ENCODE assay signal across 15 cellular contexts in the genomic region with DNA sequence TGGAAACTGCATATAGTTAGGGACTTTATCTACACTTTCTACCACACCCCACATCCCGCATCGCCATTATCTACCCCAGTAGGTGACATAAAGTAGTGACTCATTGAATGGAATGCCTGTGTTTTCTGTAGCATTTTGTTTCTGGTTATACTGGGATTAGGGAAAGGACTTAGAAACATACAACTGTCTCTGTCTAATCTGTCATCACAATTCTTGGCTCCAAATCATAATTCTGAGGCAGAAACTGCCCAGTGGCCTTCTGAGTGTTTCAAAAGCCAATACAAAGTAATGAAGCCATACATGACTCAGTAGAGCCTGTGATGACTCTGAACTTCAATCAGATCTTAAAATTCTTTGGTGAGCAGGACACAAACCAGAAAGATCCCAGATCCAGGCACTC.
DNase-seq lines count a peak whose midpoint lies in the region; ATAC-seq and TF ChIP-seq lines count a peak whose summit lies in the region.
"Had no signal": no experiment of that assay in that cellular context is flagged by ENCODE, and none has a peak within 500 bp of the region (broad histone marks: within the 10 kb centered on the region; RNA-seq: fewer than 3 reads in every experiment).

No MANE protein-coding gene starts in this region.

- no peak for TF ChIP-seq CTCF in astrocyte of the spinal cord (IDR thresholded peaks at IDR 0.05; ENCODE audit: low read depth, low read length)

- H3K36me3 Mint-ChIP-seq in effector memory CD8-positive, alpha-beta T cell (ENCODE audit: insufficient read depth) = peaks cover 3% of the 10 kb centered on the region

- H3K27ac Mint-ChIP-seq in effector memory CD8-positive, alpha-beta T cell = no peak overlapping the region
- H3K27ac Mint-ChIP-seq: stimulated activated naive B cell treated with anti-CD40 and anti-IgM and Interleukin-4, amounts not matched to agents 10 μg/mL and 1 μg/mL and 100 μg/mL, for 72 hours; T-helper 17 cell had no signal

- no peak overlapping the region for H3K4me3 Mint-ChIP-seq in effector memory CD8-positive, alpha-beta T cell
- H3K4me3 Mint-ChIP-seq: stimulated activated naive B cell treated with anti-CD40 and anti-IgM and Interleukin-4, amounts not matched to agents 10 μg/mL and 1 μg/mL and 100 μg/mL, for 72 hours; T-helper 17 cell had no signal

- H3K9me3 Mint-ChIP-seq in effector memory CD8-positive, alpha-beta T cell = no peaks in the 10 kb centered on the region
- H3K9me3 Mint-ChIP-seq: stimulated activated naive B cell treated with anti-CD40 and anti-IgM and Interleukin-4, amounts not matched to agents 10 μg/mL and 1 μg/mL and 100 μg/mL, for 72 hours had no signal

- in situ Hi-C loops in astrocyte of the spinal cord (cut with HindIII; ENCODE audit: low sequenced_read_pairs) = no loop called here

- H3K4me3 ChIP-seq in astrocyte of the spinal cord (ENCODE audit: low read depth, low read length) = no peak overlapping the region
- H3K4me3 ChIP-seq: BLaER1, psoas muscle had no signal

- no peaks in the 10 kb centered on the region for H3K27me3 Mint-ChIP-seq in effector memory CD8-positive, alpha-beta T cell
- H3K27me3 Mint-ChIP-seq: stimulated activated naive B cell treated with anti-CD40 and anti-IgM and Interleukin-4, amounts not matched to agents 10 μg/mL and 1 μg/mL and 100 μg/mL, for 72 hours had no signal

- no peaks in the 10 kb centered on the region for H3K4me1 Mint-ChIP-seq in effector memory CD8-positive, alpha-beta T cell (ENCODE audit: low read depth in 2 of 2)
- H3K4me1 Mint-ChIP-seq: stimulated activated naive B cell treated with anti-CD40 and anti-IgM and Interleukin-4, amounts not matched to agents 10 μg/mL and 1 μg/mL and 100 μg/mL, for 72 hours had no signal

- DNase-seq in COLO829 (ENCODE audit: low spot score) (peak; percentile 55), LHCN-M2 (ENCODE audit: low read depth) (peak; percentile 72), astrocyte of the spinal cord (ENCODE audit: low read depth, low spot score) (peak; percentile 59), kidney tubule cell (ENCODE audit: low spot score) (peak; percentile 35), DMS53 (lab: John Stamatoyannopoulos, UW) (no peak), activated T-cell treated with anti-CD3 and anti-CD28 coated beads for 4 hours (no peak)
- DNase-seq in effector memory CD8-positive, alpha-beta T cell = no peak
- DNase-seq: activated CD4-positive, alpha-beta T cell treated with anti-CD3 and anti-CD28 coated beads, Interleukin-2, amount 50 U/mL, for 1 hour; MM.1S; psoas muscle; stimulated activated CD4-positive, alpha-beta T cell treated with anti-CD3 and anti-CD28 coated beads, Interleukin-2, amount 100 ng/mL, for 48 hours; stimulated activated naive B cell treated with anti-CD40 and anti-IgM and Interleukin-4, amounts not matched to agents 10 μg/mL and 1 μg/mL and 100 μg/mL, for 72 hours; T-helper 17 cell had no signal

- no peak for ATAC-seq in effector memory CD8-positive, alpha-beta T cell (replicated peaks)
- no peak for ATAC-seq in HG02571 (IDR thresholded peaks at IDR 0.05; ENCODE audit: unreplicated experiment)
- ATAC-seq: psoas muscle; stimulated activated naive B cell treated with anti-CD40 and anti-IgM and Interleukin-4, amounts not matched to agents 10 μg/mL and 1 μg/mL and 100 μg/mL, for 72 hours; T-helper 17 cell had no signal

Comparison
In these comparisons a context has a peak if more than half of its experiments do, and no peak if none do; other contexts are left out.
1. DNase-seq: peak in COLO829 (single experiment), LHCN-M2 (single experiment), astrocyte of the spinal cord (single experiment) and kidney tubule cell (single experiment); none in effector memory CD8-positive, alpha-beta T cell (0 of 3), DMS53 (single experiment) and activated T-cell treated with anti-CD3 and anti-CD28 coated beads for 4 hours (single experiment).